Comparison of ENCODE assay signal across 9 cellular contexts in the genomic region with DNA sequence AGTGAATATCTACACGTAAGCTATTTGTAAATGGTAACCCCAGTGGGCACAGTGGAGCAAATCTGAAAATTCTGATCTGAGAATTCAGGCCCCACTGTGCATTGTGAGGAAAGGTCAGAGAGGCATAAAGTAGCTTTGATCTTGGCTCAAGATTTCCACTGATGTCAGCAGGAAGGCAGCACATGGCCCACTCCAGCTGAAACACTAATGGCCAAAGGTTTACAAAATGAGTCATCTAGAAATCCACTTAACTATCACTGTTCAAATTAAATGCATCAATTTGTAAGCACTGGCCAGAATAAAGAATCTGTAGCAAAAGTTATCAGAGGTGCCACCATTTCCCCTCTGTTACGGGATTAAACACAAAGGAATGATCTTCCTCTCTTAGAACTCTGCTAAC.
DNase-seq lines count a peak whose midpoint lies in the region; ATAC-seq lines count a peak whose summit lies in the region.
"Had no signal": no experiment of that assay in that cellular context is flagged by ENCODE, and none has a peak within 500 bp of the region (broad histone marks: within the 10 kb centered on the region; RNA-seq: fewer than 3 reads in every experiment).

No MANE protein-coding gene starts in this region.

- peak overlapping the region; percentile 17 for H3K27ac Mint-ChIP-seq in activated CD4-positive, alpha-beta T cell treated with anti-CD3 and anti-CD28 coated beads, Interleukin-2, amount 10 ng/mL, durations not matched to agents 24 days and 14 days
- H3K27ac Mint-ChIP-seq in stimulated activated memory B cell treated with anti-CD40 and anti-IgM and Interleukin-4, amounts not matched to agents 10 μg/mL and 1 μg/mL and 100 μg/mL, for 72 hours = peak overlapping the region; percentile 71

- intact Hi-C loops in activated CD4-positive, alpha-beta T cell treated with anti-CD3 and anti-CD28 coated beads, Interleukin-2, amount 10 ng/mL, durations not matched to agents 24 days and 14 days (cut with micrococcal nuclease) = no loop called here

- ATAC-seq in stimulated activated memory B cell treated with anti-CD40 and anti-IgM and Interleukin-4, amounts not matched to agents 10 μg/mL and 1 μg/mL and 100 μg/mL, for 72 hours = peak; percentile 71

- H3K4me1 Mint-ChIP-seq in activated CD4-positive, alpha-beta T cell treated with anti-CD3 and anti-CD28 coated beads, Interleukin-2, amount 10 ng/mL, durations not matched to agents 24 days and 14 days = peaks cover 12% of the 10 kb centered on the region
- peaks cover 15% of the 10 kb centered on the region for H3K4me1 Mint-ChIP-seq in stimulated activated memory B cell treated with anti-CD40 and anti-IgM and Interleukin-4, amounts not matched to agents 10 μg/mL and 1 μg/mL and 100 μg/mL, for 72 hours

- no peak overlapping the region for H3K4me3 Mint-ChIP-seq in activated CD4-positive, alpha-beta T cell treated with anti-CD3 and anti-CD28 coated beads, Interleukin-2, amount 10 ng/mL, durations not matched to agents 24 days and 14 days
- no peak overlapping the region for H3K4me3 Mint-ChIP-seq in stimulated activated memory B cell treated with anti-CD40 and anti-IgM and Interleukin-4, amounts not matched to agents 10 μg/mL and 1 μg/mL and 100 μg/mL, for 72 hours

- peaks cover 4% of the 10 kb centered on the region for H3K9me3 Mint-ChIP-seq in activated CD4-positive, alpha-beta T cell treated with anti-CD3 and anti-CD28 coated beads, Interleukin-2, amount 10 ng/mL, durations not matched to agents 24 days and 14 days
- no peaks in the 10 kb centered on the region for H3K9me3 Mint-ChIP-seq in stimulated activated memory B cell treated with anti-CD40 and anti-IgM and Interleukin-4, amounts not matched to agents 10 μg/mL and 1 μg/mL and 100 μg/mL, for 72 hours

- no peak for DNase-seq in activated CD4-positive, alpha-beta T cell treated with anti-CD3 and anti-CD28 coated beads, Interleukin-2, amount 10 ng/mL, durations not matched to agents 24 days and 14 days
- DNase-seq in activated CD4-positive, alpha-beta T cell treated with anti-CD3 and anti-CD28 coated beads, Interleukin-2, amount 50 U/mL, for 1 hour = no peak
- DNase-seq in SW480 (ENCODE audit: low spot score) (peak; percentile 26), glomerular endothelial cell (ENCODE audit: extremely low read depth, low read depth, low spot score) (peak; percentile 84), NCI-H345 (lab: John Stamatoyannopoulos, UW) (no peak)
- no peak for DNase-seq in activated CD4-positive, alpha-beta T cell treated with anti-CD3 and anti-CD28 coated beads, Interleukin-2, amount 50 U/mL, for 4 hours
- no peak for DNase-seq in stimulated activated naive CD4-positive, alpha-beta T cell (lab: John Stamatoyannopoulos, UW)
- DNase-seq: BE2C had no signal

- H3K36me3 Mint-ChIP-seq in activated CD4-positive, alpha-beta T cell treated with anti-CD3 and anti-CD28 coated beads, Interleukin-2, amount 10 ng/mL, durations not matched to agents 24 days and 14 days (ENCODE audit: low read depth) = no peaks in the 10 kb centered on the region
- H3K36me3 Mint-ChIP-seq in stimulated activated memory B cell treated with anti-CD40 and anti-IgM and Interleukin-4, amounts not matched to agents 10 μg/mL and 1 μg/mL and 100 μg/mL, for 72 hours = no peaks in the 10 kb centered on the region

- peaks cover 4% of the 10 kb centered on the region for H3K27me3 Mint-ChIP-seq in activated CD4-positive, alpha-beta T cell treated with anti-CD3 and anti-CD28 coated beads, Interleukin-2, amount 10 ng/mL, durations not matched to agents 24 days and 14 days
- no peaks in the 10 kb centered on the region for H3K27me3 Mint-ChIP-seq in stimulated activated memory B cell treated with anti-CD40 and anti-IgM and Interleukin-4, amounts not matched to agents 10 μg/mL and 1 μg/mL and 100 μg/mL, for 72 hours

Comparison
In these comparisons a context has a peak if more than half of its experiments do, and no peak if none do; other contexts are left out.
1. DNase-seq: peak in SW480 (single experiment) and glomerular endothelial cell (single experiment); none in activated CD4-positive, alpha-beta T cell treated with anti-CD3 and anti-CD28 coated beads, Interleukin-2, amount 10 ng/mL, durations not matched to agents 24 days and 14 days (single experiment), activated CD4-positive, alpha-beta T cell treated with anti-CD3 and anti-CD28 coated beads, Interleukin-2, amount 50 U/mL, for 1 hour (single experiment), activated CD4-positive, alpha-beta T cell treated with anti-CD3 and anti-CD28 coated beads, Interleukin-2, amount 50 U/mL, for 4 hours (0 of 2), NCI-H345 (single experiment) and stimulated activated naive CD4-positive, alpha-beta T cell (0 of 6).